17 cellular contexts compared by ENCODE assay signal in the genomic region with DNA sequence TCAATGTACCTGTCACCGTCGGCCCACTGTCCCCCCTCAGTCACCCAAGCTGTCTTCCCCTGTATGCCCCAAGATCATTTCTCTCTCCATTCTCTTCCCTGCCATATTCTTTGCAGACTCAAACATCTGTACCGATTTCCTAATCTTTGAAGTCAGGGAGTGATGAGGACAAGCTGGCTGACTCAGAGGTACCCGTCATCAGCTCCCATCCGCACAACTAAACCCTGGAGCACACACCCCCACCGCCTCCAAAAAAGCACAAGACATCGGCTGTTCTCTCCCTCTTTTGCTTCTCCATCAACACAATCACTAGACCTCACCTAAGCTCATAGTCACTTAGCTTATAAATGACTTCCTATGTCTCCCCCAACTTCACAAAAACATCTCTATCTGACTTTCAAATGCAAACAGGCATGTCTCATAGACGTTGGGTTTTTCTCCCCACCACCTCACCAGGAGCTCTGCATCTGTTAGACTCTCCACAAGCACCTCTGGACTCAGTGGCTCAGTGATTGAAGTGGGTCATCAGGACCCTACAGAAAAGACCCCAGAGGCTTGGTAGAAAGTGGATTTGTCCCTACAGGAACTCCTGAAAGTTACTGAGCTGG. TPM values are rescaled to one million over a fixed set of nuclear protein-coding genes. Genes with fewer than 3 reads are reported as not detected.
DNase-seq lines count a peak whose midpoint lies in the region; ATAC-seq and TF ChIP-seq lines count a peak whose summit lies in the region.
"Had no signal": no experiment of that assay in that cellular context is flagged by ENCODE, and none has a peak within 500 bp of the region (broad histone marks: within the 10 kb centered on the region; RNA-seq: fewer than 3 reads in every experiment).

No MANE protein-coding gene starts in this region.

- H3K9me3 Mint-ChIP-seq in activated naive CD4-positive, alpha-beta T cell treated with anti-CD3 and anti-CD28 coated beads, Interleukin-2, amount 50 U/mL, for 24 hours = no peaks in the 10 kb centered on the region
- peaks cover 4% of the 10 kb centered on the region for H3K9me3 Mint-ChIP-seq in activated naive CD8-positive, alpha-beta T cell treated with anti-CD3 and anti-CD28 coated beads, Interleukin-2, amount 10 ng/mL, durations not matched to agents 7 days and 5 days
- H3K9me3 Mint-ChIP-seq: memory B cell; T-helper 1 cell treated with Interleukin-12 subunit alpha and Interleukin-12 subunit beta and Interleukin-4 antibody, amounts not matched to agents 30 μg/mL and 1 μg/mL, for 36 hours had no signal

- ATAC-seq in activated naive CD8-positive, alpha-beta T cell treated with anti-CD3 and anti-CD28 coated beads, Interleukin-2, amount 10 ng/mL, durations not matched to agents 7 days and 5 days (ENCODE audit: low read depth) = no peak
- ATAC-seq in GM18868 (IDR thresholded peaks at IDR 0.05; ENCODE audit: unreplicated experiment) (no peak), HG02763 (IDR thresholded peaks at IDR 0.05; ENCODE audit: unreplicated experiment) (no peak)

- no peak overlapping the region for H3K4me3 Mint-ChIP-seq in activated naive CD4-positive, alpha-beta T cell treated with anti-CD3 and anti-CD28 coated beads, Interleukin-2, amount 50 U/mL, for 24 hours
- no peak overlapping the region for H3K4me3 Mint-ChIP-seq in activated naive CD8-positive, alpha-beta T cell treated with anti-CD3 and anti-CD28 coated beads, Interleukin-2, amount 10 ng/mL, durations not matched to agents 7 days and 5 days
- H3K4me3 Mint-ChIP-seq: memory B cell; T-helper 1 cell treated with Interleukin-12 subunit alpha and Interleukin-12 subunit beta and Interleukin-4 antibody, amounts not matched to agents 30 μg/mL and 1 μg/mL, for 36 hours had no signal

- H3K27ac Mint-ChIP-seq in activated naive CD4-positive, alpha-beta T cell treated with anti-CD3 and anti-CD28 coated beads, Interleukin-2, amount 50 U/mL, for 24 hours = peak overlapping the region; percentile 9
- peak overlapping the region; percentile 7 for H3K27ac Mint-ChIP-seq in activated naive CD8-positive, alpha-beta T cell treated with anti-CD3 and anti-CD28 coated beads, Interleukin-2, amount 10 ng/mL, durations not matched to agents 7 days and 5 days
- H3K27ac Mint-ChIP-seq: memory B cell; T-helper 1 cell treated with Interleukin-12 subunit alpha and Interleukin-12 subunit beta and Interleukin-4 antibody, amounts not matched to agents 30 μg/mL and 1 μg/mL, for 36 hours had no signal

- H3K36me3 Mint-ChIP-seq in activated naive CD4-positive, alpha-beta T cell treated with anti-CD3 and anti-CD28 coated beads, Interleukin-2, amount 50 U/mL, for 24 hours = no peaks in the 10 kb centered on the region
- H3K36me3 Mint-ChIP-seq in activated naive CD8-positive, alpha-beta T cell treated with anti-CD3 and anti-CD28 coated beads, Interleukin-2, amount 10 ng/mL, durations not matched to agents 7 days and 5 days = no peaks in the 10 kb centered on the region
- H3K36me3 Mint-ChIP-seq: memory B cell had no signal

- DNase-seq in activated naive CD4-positive, alpha-beta T cell (lab: John Stamatoyannopoulos, UW) = no peak
- no peak for DNase-seq in activated naive CD8-positive, alpha-beta T cell treated with anti-CD3 and anti-CD28 coated beads, Interleukin-2, amount 10 ng/mL, durations not matched to agents 7 days and 5 days
- DNase-seq in foreskin fibroblast (peak; percentile 88 to 91), NCI-H187 (lab: John Stamatoyannopoulos, UW) (no peak), NCI-H1048 (lab: John Stamatoyannopoulos, UW) (no peak)
- DNase-seq: activated CD4-positive, alpha-beta T cell treated with anti-CD3 and anti-CD28 coated beads for 48 hours; Calu3; effector CD8-positive, alpha-beta T cell; NCI-H2029 treated with DMSO at 0.1 percent for 48 hours; NCI-H69; stimulated activated naive CD4-positive, alpha-beta T cell treated with Interleukin-2 at 50 U/mL for 16 hours had no signal

- peaks cover 8% of the 10 kb centered on the region for H3K27me3 Mint-ChIP-seq in activated naive CD4-positive, alpha-beta T cell treated with anti-CD3 and anti-CD28 coated beads, Interleukin-2, amount 50 U/mL, for 24 hours
- peaks cover 14% of the 10 kb centered on the region for H3K27me3 Mint-ChIP-seq in activated naive CD8-positive, alpha-beta T cell treated with anti-CD3 and anti-CD28 coated beads, Interleukin-2, amount 10 ng/mL, durations not matched to agents 7 days and 5 days

- H3K4me3 ChIP-seq in foreskin fibroblast (ENCODE audit: low read depth in 1 of 2, low read length in 2 of 2) = no peak overlapping the region
- H3K4me3 ChIP-seq: ascending aorta had no signal

- peaks cover 6% of the 10 kb centered on the region for H3K4me1 Mint-ChIP-seq in activated naive CD4-positive, alpha-beta T cell treated with anti-CD3 and anti-CD28 coated beads, Interleukin-2, amount 50 U/mL, for 24 hours
- H3K4me1 Mint-ChIP-seq in activated naive CD8-positive, alpha-beta T cell treated with anti-CD3 and anti-CD28 coated beads, Interleukin-2, amount 10 ng/mL, durations not matched to agents 7 days and 5 days = peaks cover 9% of the 10 kb centered on the region

- POLR2A ChIA-PET in activated naive CD8-positive, alpha-beta T cell treated with anti-CD3 and anti-CD28 coated beads, Interleukin-2, amount 10 ng/mL, durations not matched to agents 7 days and 5 days (lab: Charles Lee) = interaction anchor here (1.4 kb wide), 1 partner anchor 12 kb away, joined by 5 read pairs; the partner anchor contains the start of gene NFATC2

- no peak for TF ChIP-seq CTCF in foreskin fibroblast (IDR thresholded peaks at IDR 0.05; ENCODE audit: low read depth, low read length)

RNA-seq across cellular contexts. Expression of gene NFATC2, which starts 11.5 kb away (rescaled TPM):
- 10 to 100 TPM; 58.9 to 62.3 TPM for total RNA-seq in activated naive CD8-positive, alpha-beta T cell treated with anti-CD3 and anti-CD28 coated beads, Interleukin-2, amount 10 ng/mL, durations not matched to agents 7 days and 5 days

Comparison
In these comparisons a context has a peak if more than half of its experiments do, and no peak if none do; other contexts are left out.
1. DNase-seq: peak in foreskin fibroblast (2 of 2); none in activated naive CD4-positive, alpha-beta T cell (0 of 4), activated naive CD8-positive, alpha-beta T cell treated with anti-CD3 and anti-CD28 coated beads, Interleukin-2, amount 10 ng/mL, durations not matched to agents 7 days and 5 days (single experiment), NCI-H187 (0 of 2) and NCI-H1048 (single experiment).